In the genomic region with DNA sequence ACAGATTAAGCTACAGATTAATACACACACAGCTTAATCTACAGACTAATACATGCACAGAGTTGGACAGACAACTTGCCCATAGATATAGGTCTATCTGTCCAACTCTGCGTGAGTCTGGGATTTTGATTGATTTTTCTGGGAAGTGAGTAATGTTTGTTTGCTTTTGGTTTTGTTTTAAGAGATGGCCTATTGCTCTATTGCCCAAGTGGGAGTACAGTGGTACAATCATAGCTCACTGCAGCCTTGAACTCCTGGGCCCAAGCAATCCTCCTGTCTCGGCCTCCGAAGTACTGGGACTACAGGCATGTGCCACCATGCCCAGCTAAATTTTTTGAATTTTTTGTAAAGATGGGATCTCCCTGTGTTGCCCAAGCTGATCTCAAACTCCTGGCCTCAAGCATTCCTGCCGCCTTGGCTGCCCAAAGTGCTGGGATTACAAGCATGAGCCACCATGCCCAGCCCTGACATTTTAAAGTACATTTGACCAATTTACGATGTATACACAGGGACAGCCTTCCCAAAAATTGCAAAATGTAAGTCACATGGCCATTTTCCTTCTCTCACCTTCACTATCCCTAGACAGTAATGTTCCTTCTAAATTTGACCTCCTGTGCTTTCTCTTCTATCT, we compare ENCODE assay signal across 18 cellular contexts. TPM values are rescaled to one million over a fixed set of nuclear protein-coding genes. Genes with fewer than 3 reads are reported as not detected.
A peak's percentile ranks its signal among the peaks of the same experiment; 100 is the strongest.
DNase-seq lines count a peak whose midpoint lies in the region; ATAC-seq, FAIRE-seq and TF ChIP-seq lines count a peak whose summit lies in the region.
"Had no signal": no experiment of that assay in that cellular context is flagged by ENCODE, and none has a peak within 500 bp of the region (broad histone marks: within the 10 kb centered on the region; RNA-seq: fewer than 3 reads in every experiment).

No MANE protein-coding gene starts in this region.

- H3K79me2 ChIP-seq in PC-3 (ENCODE audit: low read length) (no peaks in the 10 kb centered on the region), K562 (ENCODE audit: control insufficient read depth, insufficient read depth, low read length) (no peaks in the 10 kb centered on the region), HepG2 (ENCODE audit: insufficient read depth, low read length) (no peaks in the 10 kb centered on the region)

- H4K20me1 ChIP-seq in PC-3 (ENCODE audit: low read length) (no peaks in the 10 kb centered on the region), K562 (replicated peaks; ENCODE audit: control insufficient read depth, insufficient read depth, low read length) (no peaks in the 10 kb centered on the region), HepG2 (ENCODE audit: insufficient read depth, low read length) (no peaks in the 10 kb centered on the region)

- intact Hi-C loops in PC-3 (cut with micrococcal nuclease) (no loop called here), K562 (cut with micrococcal nuclease) (no loop called here), HepG2 (cut with micrococcal nuclease; ENCODE audit: unreplicated experiment) (no loop called here)

- H3K9me2 ChIP-seq in PC-3 (replicated peaks; ENCODE audit: low read length), result no peaks in the 10 kb centered on the region

- H3K4me1 ChIP-seq in PC-3 (ENCODE audit: insufficient read depth, low read length) (peaks cover 7% of the 10 kb centered on the region), K562 (replicated peaks in 1 of 2; ENCODE audit: control insufficient read depth in 2 of 2, insufficient read depth in 2 of 2, low read length in 2 of 2) (no peaks in the 10 kb centered on the region), HepG2 (ENCODE audit: insufficient read depth, low read length) (peaks cover 22% of the 10 kb centered on the region), suprapubic skin (no peaks in the 10 kb centered on the region)
- H3K4me1 ChIP-seq: BE2C had no signal

- no peaks in the 10 kb centered on the region for H3K9me1 ChIP-seq in K562 (ENCODE audit: control insufficient read depth, insufficient read depth, low read length)

- peaks cover 88% of the 10 kb centered on the region for H3K4me1 Mint-ChIP-seq in osteocyte (ENCODE audit: unreplicated experiment)
- H3K4me1 Mint-ChIP-seq: CD4-positive, alpha-beta memory T cell had no signal

- H2AFZ ChIP-seq in PC-3 (ENCODE audit: low read length), result no peak overlapping the region
- no peak overlapping the region for H2AFZ ChIP-seq in K562 (ENCODE audit: low read depth, low read length)
- H2AFZ ChIP-seq in HepG2 (ENCODE audit: low read length), result no peak overlapping the region

- peaks cover 4% of the 10 kb centered on the region for H3K9me3 Mint-ChIP-seq in osteocyte (ENCODE audit: unreplicated experiment)
- H3K9me3 Mint-ChIP-seq: H9 had no signal

- H3K27ac ChIP-seq in PC-3 (ENCODE audit: low read length) (no peak overlapping the region), K562 (ENCODE audit: extremely low read depth, low read depth, low read length) (no peak overlapping the region), HepG2 (ENCODE audit: extremely low read length, insufficient read depth, low read length) (no peak overlapping the region), suprapubic skin (no peak overlapping the region)
- H3K27ac ChIP-seq: C4-2B had no signal

- BruUV-seq in PC-3 (replicated peaks; lab: Mats Ljungman, UMichigan) (no TSS peak), K562 (replicated peaks; lab: Mats Ljungman, UMichigan) (no TSS peak), HepG2 (replicated peaks; lab: Mats Ljungman, UMichigan) (no TSS peak)

- no peaks in the 10 kb centered on the region for H3K27me3 Mint-ChIP-seq in osteocyte (ENCODE audit: unreplicated experiment)

- TF ChIP-seq POLR2A in K562 (conservative IDR thresholded peaks at IDR 0.05), result no peak
- TF ChIP-seq POLR2A in HepG2 (IDR thresholded peaks at IDR 0.05; ENCODE audit: insufficient read depth in 1 of 2, low read depth in 2 of 2, low read length in 2 of 2), result no peak
- no peak for TF ChIP-seq POLR2A in suprapubic skin (IDR thresholded peaks at IDR 0.05)

- H3K4me2 ChIP-seq in PC-3 (ENCODE audit: low read length), result no peak overlapping the region
- H3K4me2 ChIP-seq in K562 (ENCODE audit: insufficient read depth, low read length), result no peak overlapping the region
- no peak overlapping the region for H3K4me2 ChIP-seq in HepG2 (ENCODE audit: low read depth, low read length)

- no peak for TF ChIP-seq CTCF in PC-3 (conservative IDR thresholded peaks at IDR 0.05; ENCODE audit: low read depth, low read length)
- TF ChIP-seq CTCF in K562 (IDR thresholded peaks at IDR 0.05 in 2 of 3, conservative IDR thresholded peaks at IDR 0.05 in 1 of 3; ENCODE audit: insufficient read depth in 2 of 3, low read depth in 1 of 3, low read length in 3 of 3), result no peak
- TF ChIP-seq CTCF in HepG2 (CRISPR knock-in tag; IDR thresholded peaks at IDR 0.05), result no peak
- TF ChIP-seq CTCF in osteocyte (IDR thresholded peaks at IDR 0.05), result no peak
- TF ChIP-seq CTCF in suprapubic skin (IDR thresholded peaks at IDR 0.05), result no peak

- in situ Hi-C loops in K562 (cut with MboI), result no loop called here
- in situ Hi-C loops in HepG2 (cut with HindIII; ENCODE audit: extremely low pct_ligation_motif_present, low pct_unique_long_range_greater_than_20kb), result no loop called here

- CTCF ChIA-PET in PC-3 (lab: Charles Lee) (no interaction called here), K562 (lab: Yijun Ruan, JAX; ENCODE audit: low intra/inter-chr PET ratio) (no interaction called here), HepG2 (lab: Yijun Ruan, JAX; ENCODE audit: low intra/inter-chr PET ratio, low total read pairs) (no interaction called here)

- peak overlapping the region; percentile 1 for H3K27ac Mint-ChIP-seq in osteocyte (ENCODE audit: unreplicated experiment)
- H3K27ac Mint-ChIP-seq: CD4-positive, alpha-beta memory T cell; H9 had no signal

- WGBS in K562 (ENCODE audit: insufficient coverage, low coverage, missing lambda C conversion rate), result 0% methylated on average over 5 of the region's 5 CpGs
- 25% methylated on average over 5 of the region's 5 CpGs for WGBS in HepG2 (ENCODE audit: low lambda C conversion rate)
- 85% methylated on average over 5 of the region's 5 CpGs for WGBS in suprapubic skin

- TF ChIP-seq EP300 in K562 (IDR thresholded peaks at IDR 0.05; ENCODE audit: low read length) (no peak), HepG2 (IDR thresholded peaks at IDR 0.05; ENCODE audit: low read depth in 2 of 2, low read length in 2 of 2) (peak in 1 of 2 experiments; percentile 58; a peak in 2 of 4 replicates), HepG2 (CRISPR knock-in tag; IDR thresholded peaks at IDR 0.05; ENCODE audit: borderline replicate concordance) (no peak), suprapubic skin (IDR thresholded peaks at IDR 0.05) (no peak)

- ATAC-seq in PC-3 (no peak), K562 (no peak), HepG2 (peak; percentile 94)

- no peak overlapping the region for H3K4me3 Mint-ChIP-seq in osteocyte (ENCODE audit: unreplicated experiment)
- H3K4me3 Mint-ChIP-seq: CD4-positive, alpha-beta memory T cell; H9 had no signal

- no peaks in the 10 kb centered on the region for H3K9me3 ChIP-seq in PC-3 (ENCODE audit: low read length)
- no peaks in the 10 kb centered on the region for H3K9me3 ChIP-seq in K562 (replicated peaks; ENCODE audit: control insufficient read depth, insufficient read depth, low read depth, low read length)
- H3K9me3 ChIP-seq in HepG2 (ENCODE audit: low read length), result no peaks in the 10 kb centered on the region
- no peaks in the 10 kb centered on the region for H3K9me3 ChIP-seq in suprapubic skin
- H3K9me3 ChIP-seq: BE2C had no signal

- no peaks in the 10 kb centered on the region for H3K36me3 ChIP-seq in PC-3 (ENCODE audit: low read depth, low read length)
- H3K36me3 ChIP-seq in K562 (ENCODE audit: control insufficient read depth, insufficient read depth, low read length), result no peaks in the 10 kb centered on the region
- H3K36me3 ChIP-seq in HepG2 (replicated peaks in 1 of 2; ENCODE audit: control insufficient read depth in 1 of 2, insufficient read depth in 2 of 2, low read length in 2 of 2), result no peaks in the 10 kb centered on the region
- H3K36me3 ChIP-seq in suprapubic skin, result no peaks in the 10 kb centered on the region
- H3K36me3 ChIP-seq: BE2C had no signal

- peaks cover 71% of the 10 kb centered on the region for H3K36me3 Mint-ChIP-seq in osteocyte (ENCODE audit: unreplicated experiment)
- H3K36me3 Mint-ChIP-seq: CD4-positive, alpha-beta memory T cell had no signal

- FAIRE-seq in K562 (lab: Jason Lieb, UNC) (no peak), HepG2 (lab: Jason Lieb, UNC) (no peak)
- FAIRE-seq: A204.1, G401.6, GM12891 had no signal

- DNase-seq in PC-3 (peak; percentile 25), K562 (ENCODE audit: extremely low read depth in 1 of 4, low spot score in 3 of 4) (no peak), HepG2 (ENCODE audit: low spot score) (peak; percentile 60), osteocyte (ENCODE audit: extremely low spot score, unreplicated experiment) (no peak), NCI-H82 treated with DMSO at 0.1 percent for 48 hours (lab: John Stamatoyannopoulos, UW; ENCODE audit: unreplicated experiment) (no peak), ureter (ENCODE audit: low spot score) (no peak), suprapubic skin (ENCODE audit: low spot score in 2 of 2) (no peak)
- no peak for DNase-seq in activated CD4-positive, alpha-beta T cell treated with anti-CD3 and anti-CD28 coated beads, Interleukin-2, amount 50 U/mL, for 4 hours
- DNase-seq: BE2C; CD4-positive, alpha-beta memory T cell; DMS79 treated with DMSO at 0.1 percent for 48 hours; EL; GOT3; H9 had no signal

- POLR2A ChIA-PET in PC-3 (lab: Charles Lee; ENCODE audit: unreplicated experiment) (no interaction called here), K562 (lab: Yijun Ruan, JAX) (interaction anchor here (1.2 kb wide), 1 partner anchor 11 kb away, joined by 3 read pairs; no protein-coding TSS in a partner anchor), HepG2 (lab: Yijun Ruan, JAX) (interaction anchor here (0.6 kb wide), 1 partner anchor 43 kb away, joined by 3 read pairs; no protein-coding TSS in a partner anchor)

- no peak overlapping the region for H3K9ac ChIP-seq in PC-3 (ENCODE audit: low read length)
- no peak overlapping the region for H3K9ac ChIP-seq in K562 (ENCODE audit: insufficient read depth in 1 of 2, low read depth in 2 of 2, low read length in 2 of 2)
- H3K9ac ChIP-seq in HepG2 (ENCODE audit: insufficient read depth, low read depth, low read length), result no peak overlapping the region

- H3F3A ChIP-seq in PC-3 (ENCODE audit: low read length, unreplicated experiment), result no peaks in the 10 kb centered on the region

- no peak overlapping the region for H3K4me3 ChIP-seq in PC-3 (ENCODE audit: low read length)
- no peak overlapping the region for H3K4me3 ChIP-seq in K562
- H3K4me3 ChIP-seq in HepG2 (replicated peaks in 1 of 3; ENCODE audit: insufficient read depth in 1 of 3, low read depth in 2 of 3, low read length in 3 of 3), result no peak overlapping the region
- no peak overlapping the region for H3K4me3 ChIP-seq in suprapubic skin

- TF ChIP-seq RAD21 in K562 (CRISPR knock-in tag; conservative IDR thresholded peaks at IDR 0.05 in 1 of 2, IDR thresholded peaks at IDR 0.05 in 1 of 2) (no peak), HepG2 (CRISPR knock-in tag; IDR thresholded peaks at IDR 0.05) (no peak)

- H3K27me3 ChIP-seq in PC-3 (ENCODE audit: low read length) (peaks cover 7% of the 10 kb centered on the region; the same call in 1 of the 2 replicates), K562 (ENCODE audit: control insufficient read depth in 2 of 2, insufficient read depth in 2 of 2, low read length in 2 of 2) (peaks cover 2 to 4% of the 10 kb centered on the region in 2 experiments; a peak in 2 of 5 replicates), HepG2 (ENCODE audit: control insufficient read depth in 1 of 2, insufficient read depth in 2 of 2, low read length in 2 of 2) (no peaks in the 10 kb centered on the region), suprapubic skin (no peaks in the 10 kb centered on the region)
- H3K27me3 ChIP-seq: BE2C had no signal

RNA-seq across cellular contexts. Expression of a gene that starts 50.8 kb away (rescaled TPM):
- total RNA-seq in PC-3 (2014; rRNA removed) (not detected in 2 replicates), K562 (2014; rRNA removed) (0.09 and 0.12 TPM in 2 replicates), K562 (2014; rRNA removed; fragmentation: Illumina TruSeq; extraction: Trizol) (0.16 and 0.18 TPM in 2 replicates), K562 (2015; rRNA removed; fragmentation: Illumina TruSeq; extraction: Trizol) (0.14 and 0.19 TPM in 2 replicates), K562 (2021) (0.13 and 0.20 TPM in 2 replicates), HepG2 (2016; rRNA removed; fragmentation: Illumina TruSeq; extraction: Trizol) (0.08 and 0.09 TPM in 2 replicates), osteocyte (214 and 229 TPM in 2 replicates), ureter (4.9 TPM), suprapubic skin (1 to 10 TPM in 3 of 4 donors, under 1 TPM in 1; 0.53 to 2.3 (median 1.4) TPM)
- 0.09 and 0.12 TPM in 2 replicates for total RNA-seq in K562 (2011; cell fraction: chromatin; rRNA removed; ENCODE audit: low replicate concordance)
- under 0.01 TPM in 2 replicates for total RNA-seq in K562 (2011; cell fraction: nucleolus; rRNA removed)
- 0.08 and 0.15 TPM in 2 replicates for total RNA-seq in K562 (2011; cell fraction: nucleoplasm; rRNA removed)
- polyA plus RNA-seq in K562 (2011; rRNA removed) (0.05 and 0.06 TPM in 2 replicates), K562 (2014; fragmentation: Illumina TruSeq; extraction: Trizol) (0.12 and 0.16 TPM in 2 replicates), K562 (2014; fragmentation: Nextera tagmentation; extraction: Ambion mirVana) (under 1 TPM; 0.10 to 0.11 TPM), K562 (2014; rRNA removed) (0.11 and 0.23 TPM in 2 replicates), HepG2 (2011; rRNA removed) (0.08 and 0.11 TPM in 2 replicates)
- under 0.01 and 0.01 TPM in 2 replicates for polyA plus RNA-seq in K562 (2011; cell fraction: cytosol; rRNA removed)
- polyA plus RNA-seq in K562 (2011; cell fraction: nucleus; rRNA removed), result 0.04 and 0.09 TPM in 2 replicates
- polyA plus RNA-seq in K562 (2012), result 0.17 and 0.36 TPM in 2 replicates
- polyA minus RNA-seq in K562 (2011; rRNA and poly(A)+ RNA removed), result 0.03 and 0.07 TPM in 2 replicates
- 0.10 TPM in 1 of 2 replicates, not detected in the other for polyA minus RNA-seq in K562 (2011; cell fraction: cytosol; rRNA and poly(A)+ RNA removed)
- 0.13 and 0.44 TPM in 2 replicates for polyA minus RNA-seq in K562 (2011; cell fraction: nucleus; rRNA and poly(A)+ RNA removed)
- total RNA-seq in HepG2 (2016; cell fraction: cytosol; rRNA removed; fragmentation: Illumina TruSeq; extraction: Trizol; ENCODE audit: low read depth), result not detected in 2 replicates
- 0.09 and 0.12 TPM in 2 replicates for total RNA-seq in HepG2 (2016; cell fraction: insoluble cytoplasmic fraction; rRNA removed; fragmentation: Illumina TruSeq; extraction: Trizol)
- 0.03 TPM in 2 replicates for total RNA-seq in HepG2 (2016; cell fraction: membrane; rRNA removed; fragmentation: Illumina TruSeq; extraction: Trizol)
- total RNA-seq in HepG2 (2016; cell fraction: nucleus; rRNA removed; fragmentation: Illumina TruSeq; extraction: Trizol), result 0.06 TPM in 2 replicates
- polyA plus RNA-seq in HepG2 (2011; cell fraction: cytosol; rRNA removed), result 0.04 and 0.09 TPM in 2 replicates
- polyA plus RNA-seq in HepG2 (2011; cell fraction: nucleus; rRNA removed), result 0.14 TPM in 2 replicates
- polyA plus RNA-seq in HepG2 (2012), result 0.24 and 0.51 TPM in 2 replicates
- not detected in 2 replicates for polyA plus RNA-seq in HepG2 (2016; cell fraction: cytosol; fragmentation: Illumina TruSeq; extraction: Trizol; ENCODE audit: low read depth)
- polyA plus RNA-seq in HepG2 (2016; cell fraction: insoluble cytoplasmic fraction; fragmentation: Illumina TruSeq; extraction: Trizol; ENCODE audit: low read depth), result 0.07 and 0.09 TPM in 2 replicates
- polyA plus RNA-seq in HepG2 (2016; cell fraction: membrane; fragmentation: Illumina TruSeq; extraction: Trizol; ENCODE audit: low read depth), result 0.02 TPM in 1 of 2 replicates, not detected in the other
- polyA plus RNA-seq in HepG2 (2016; cell fraction: nucleus; fragmentation: Illumina TruSeq; extraction: Trizol; ENCODE audit: insufficient read depth, low read depth), result 0.09 and 0.75 TPM in 2 replicates
- polyA minus RNA-seq in HepG2 (2011; rRNA and poly(A)+ RNA removed; ENCODE audit: low replicate concordance), result 0.16 and 9.2 TPM in 2 replicates
- 0.09 and 0.10 TPM in 2 replicates for polyA minus RNA-seq in HepG2 (2011; cell fraction: cytosol; rRNA and poly(A)+ RNA removed)
- polyA minus RNA-seq in HepG2 (2011; cell fraction: nucleus; rRNA and poly(A)+ RNA removed), result 0.13 and 0.75 TPM in 2 replicates
- total RNA-seq: CD4-positive, alpha-beta memory T cell had no signal
- polyA plus RNA-seq: CD4-positive, alpha-beta memory T cell had no signal

Comparison
In these comparisons a context has a peak if more than half of its experiments do, and no peak if none do; other contexts are left out.
1. DNase-seq: peak in PC-3 (single experiment) and HepG2 (single experiment); none in K562 (0 of 4), osteocyte (single experiment), activated CD4-positive, alpha-beta T cell treated with anti-CD3 and anti-CD28 coated beads, Interleukin-2, amount 50 U/mL, for 4 hours (0 of 2), NCI-H82 treated with DMSO at 0.1 percent for 48 hours (single experiment), ureter (single experiment) and suprapubic skin (0 of 2).
2. RNA of a gene that starts 50.8 kb away (total RNA-seq): 214 to 229 TPM in osteocyte; 4.9 TPM in ureter (single experiment), 0.53 to 2.3 TPM in suprapubic skin, under 0.01 to 0.20 TPM in K562, 0.03 to 0.12 TPM in HepG2 and not detected in PC-3; every median in the first group is over 10 times any median in the second.